ENCODE assay signal across 7 cellular contexts in the genomic region with DNA sequence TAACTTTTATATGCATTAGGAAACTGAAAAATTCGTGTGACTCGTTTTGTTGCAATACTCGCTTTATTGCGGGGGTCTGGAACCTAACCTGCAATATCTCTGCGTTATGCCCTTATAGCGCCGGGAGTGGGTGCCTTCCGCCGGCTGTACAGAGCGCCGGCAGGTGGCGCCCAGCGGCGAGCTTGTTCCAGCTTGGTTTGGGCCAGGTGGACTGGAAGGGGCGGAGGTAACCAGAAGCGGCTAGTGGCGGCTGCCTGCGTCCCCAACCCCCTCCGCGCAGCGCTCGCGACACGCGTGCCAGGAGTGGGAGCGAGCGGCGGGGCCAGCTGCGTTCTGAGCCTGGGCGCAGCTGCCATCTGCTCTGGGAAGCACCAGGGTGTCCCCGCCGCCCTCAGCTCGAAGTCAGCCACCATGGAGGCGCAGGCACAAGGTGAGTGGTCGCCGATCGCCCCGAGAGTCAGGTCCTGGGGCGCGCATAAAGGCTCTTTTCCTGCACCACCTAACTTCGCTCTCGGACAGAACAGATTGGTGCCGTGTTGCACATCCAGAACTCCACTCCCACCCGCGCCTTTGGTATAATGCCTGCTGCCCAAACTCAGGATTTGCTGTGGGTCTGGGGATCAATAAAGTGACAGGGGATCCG.
DNase-seq lines count a peak whose midpoint lies in the region; ATAC-seq, FAIRE-seq and TF ChIP-seq lines count a peak whose summit lies in the region.

A gene with protein sequence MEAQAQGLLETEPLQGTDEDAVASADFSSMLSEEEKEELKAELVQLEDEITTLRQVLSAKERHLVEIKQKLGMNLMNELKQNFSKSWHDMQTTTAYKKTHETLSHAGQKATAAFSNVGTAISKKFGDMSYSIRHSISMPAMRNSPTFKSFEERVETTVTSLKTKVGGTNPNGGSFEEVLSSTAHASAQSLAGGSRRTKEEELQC (plus strand): TSS at position 233 of the 643 bp plus-strand sequence. CDS start 179 bp downstream, at position 412.

- peak; percentile 96 for ATAC-seq in HG02943 (IDR thresholded peaks at IDR 0.05; ENCODE audit: low read depth, unreplicated experiment)
- ATAC-seq in central memory CD8-positive, alpha-beta T cell (replicated peaks; ENCODE audit: extremely low read depth, poor library complexity, severe bottlenecking): peak; percentile 71

- H3K4me1 Mint-ChIP-seq in central memory CD8-positive, alpha-beta T cell: no peaks in the 10 kb centered on the region

- peaks cover 70% of the 10 kb centered on the region for H3K27me3 Mint-ChIP-seq in central memory CD8-positive, alpha-beta T cell

- peak within 1 kb of the TSS; percentile 55 for H3K4me3 ChIP-seq in WI38 (ENCODE audit: low read depth, low read length)

- H3K27ac Mint-ChIP-seq in central memory CD8-positive, alpha-beta T cell (ENCODE audit: low read depth): no peak within 1 kb of the TSS

- peak within 1 kb of the TSS; percentile 55 for H3K4me3 Mint-ChIP-seq in central memory CD8-positive, alpha-beta T cell

- peak; percentile 89 for TF ChIP-seq CTCF in WI38 (IDR thresholded peaks at IDR 0.05; ENCODE audit: low read depth, low read length)

- FAIRE-seq in GM18507 (lab: Jason Lieb, UNC): no peak

- DNase-seq in GM18507 (ENCODE audit: extremely low spot score, insufficient read length, low read depth) (peak; percentile 58), NCI-H2081 (lab: John Stamatoyannopoulos, UW) (peak; percentile 82 to 85), iris pigment epithelial cell (ENCODE audit: low read depth) (peak; percentile 62), smooth muscle cell of the brain vasculature (ENCODE audit: low read depth, low spot score) (peak; percentile 24)
- no peak for DNase-seq in central memory CD8-positive, alpha-beta T cell (ENCODE audit: low spot score in 2 of 2)

- no peaks in the 10 kb centered on the region for H3K9me3 Mint-ChIP-seq in central memory CD8-positive, alpha-beta T cell

- H3K36me3 Mint-ChIP-seq in central memory CD8-positive, alpha-beta T cell (ENCODE audit: insufficient read depth): no peaks in the 10 kb centered on the region

Comparison
In these comparisons a context has a peak if more than half of its experiments do, and no peak if none do; other contexts are left out.
1. DNase-seq: peak in GM18507 (single experiment), NCI-H2081 (2 of 2), iris pigment epithelial cell (single experiment) and smooth muscle cell of the brain vasculature (single experiment); none in central memory CD8-positive, alpha-beta T cell (0 of 2).